ENCODE assay signal across 12 cellular contexts in genomic region chr11:44729065-44729464, GRCh38. TPM values are rescaled to one million over a fixed set of nuclear protein-coding genes. Genes with fewer than 3 reads are reported as not detected.
DNase-seq lines count a peak whose midpoint lies in the region; FAIRE-seq and TF ChIP-seq lines count a peak whose summit lies in the region.
"Had no signal": no experiment of that assay in that cellular context is flagged by ENCODE, and none has a peak within 500 bp of the region (broad histone marks: within the 10 kb centered on the region; RNA-seq: fewer than 3 reads in every experiment).

No MANE protein-coding gene starts in this region.

- peak overlapping the region; percentile 89 for H3K27ac ChIP-seq in rectal smooth muscle tissue (ENCODE audit: low read depth, low read length)
- H3K27ac ChIP-seq in kidney (ENCODE audit: low read depth in 2 of 2, low read length in 2 of 2): no peak overlapping the region

- no peak for TF ChIP-seq CTCF in lower leg skin (IDR thresholded peaks at IDR 0.05)
- TF ChIP-seq CTCF in kidney (IDR thresholded peaks at IDR 0.05; ENCODE audit: borderline replicate concordance, extremely low read depth, insufficient read depth): no peak

- DNase-seq in T-helper 1 cell (no peak), lower leg skin (ENCODE audit: low spot score in 2 of 2) (no peak), DMS53 (lab: John Stamatoyannopoulos, UW) (no peak), kidney (no peak)
- DNase-seq in activated CD4-positive, alpha-beta memory T cell treated with anti-CD3 and anti-CD28 coated beads, Interleukin-2, amount 10 ng/mL, durations not matched to agents 7 days and 5 days: no peak
- DNase-seq: Karpas-422; occipital lobe; stimulated activated naive B cell treated with anti-CD40 and anti-IgM and Interleukin-4, amounts not matched to agents 10 μg/mL and 1 μg/mL and 100 μg/mL, for 72 hours had no signal

- CTCF ChIA-PET in activated CD4-positive, alpha-beta memory T cell treated with anti-CD3 and anti-CD28 coated beads, Interleukin-2, amount 10 ng/mL, durations not matched to agents 7 days and 5 days (lab: Charles Lee): interaction anchor here (1.5 to 1.7 kb wide), 2 partner anchors 46 to 71 kb away, joined by 3 to 7 read pairs; no protein-coding TSS in a partner anchor

- peak overlapping the region; percentile 85 for H3K4me3 Mint-ChIP-seq in T-helper 1 cell treated with Interleukin-12 subunit alpha and Interleukin-12 subunit beta and Interleukin-4 antibody, amounts not matched to agents 30 μg/mL and 1 μg/mL, for 36 hours
- peak overlapping the region; percentile 78 for H3K4me3 Mint-ChIP-seq in activated CD4-positive, alpha-beta memory T cell treated with anti-CD3 and anti-CD28 coated beads, Interleukin-2, amount 10 ng/mL, durations not matched to agents 7 days and 5 days

- POLR2A ChIA-PET in activated CD4-positive, alpha-beta memory T cell treated with anti-CD3 and anti-CD28 coated beads, Interleukin-2, amount 10 ng/mL, durations not matched to agents 7 days and 5 days (lab: Charles Lee): interaction anchor here (1.8 kb wide), 1 partner anchor 48 kb away, joined by 8 read pairs; no protein-coding TSS in a partner anchor

- H3K36me3 ChIP-seq in iPS-15b (ENCODE audit: control insufficient read depth, insufficient read depth, low read length) (no peaks in the 10 kb centered on the region), rectal smooth muscle tissue (ENCODE audit: control insufficient read depth, insufficient read depth, low read length) (no peaks in the 10 kb centered on the region), kidney (ENCODE audit: control insufficient read depth in 1 of 2, insufficient read depth in 2 of 2, low read length in 2 of 2) (no peaks in the 10 kb centered on the region)

- peaks cover 3% of the 10 kb centered on the region for H3K36me3 Mint-ChIP-seq in T-helper 1 cell treated with Interleukin-12 subunit alpha and Interleukin-12 subunit beta and Interleukin-4 antibody, amounts not matched to agents 30 μg/mL and 1 μg/mL, for 36 hours (ENCODE audit: low read depth)
- peaks cover 5% of the 10 kb centered on the region for H3K36me3 Mint-ChIP-seq in activated CD4-positive, alpha-beta memory T cell treated with anti-CD3 and anti-CD28 coated beads, Interleukin-2, amount 10 ng/mL, durations not matched to agents 7 days and 5 days (ENCODE audit: low read depth)
- H3K36me3 Mint-ChIP-seq: stimulated activated naive B cell treated with anti-CD40 and anti-IgM and Interleukin-4, amounts not matched to agents 10 μg/mL and 1 μg/mL and 100 μg/mL, for 72 hours had no signal

- H3K4me3 ChIP-seq in iPS-15b (ENCODE audit: low read depth, low read length) (peak overlapping the region; percentile 27), rectal smooth muscle tissue (ENCODE audit: low read length) (peak overlapping the region; percentile 71), lower leg skin (ENCODE audit: low read depth, poor library complexity, severe bottlenecking) (no peak overlapping the region), kidney (ENCODE audit: low read length in 2 of 2) (peak overlapping the region in 1 of 2 donors; percentile 61)

- H3K4me1 ChIP-seq in iPS-15b (ENCODE audit: control insufficient read depth, insufficient read depth, low read length) (peaks cover 28% of the 10 kb centered on the region), rectal smooth muscle tissue (ENCODE audit: control insufficient read depth, insufficient read depth, low read length) (peaks cover 41% of the 10 kb centered on the region), kidney (ENCODE audit: control insufficient read depth in 1 of 2, insufficient read depth in 1 of 2, low read depth in 1 of 2, low read length in 2 of 2) (peaks cover 8 to 12% of the 10 kb centered on the region in 2 donors)

- intact Hi-C loops in lower leg skin (cut with DNase I; ENCODE audit: low total_unique reads) (loop anchor here (10.0 kb wide), 1 partner anchor 166 kb away; no protein-coding TSS in a partner anchor), kidney (cut with DNase I) (no loop called here)

- WGBS in lower leg skin, 2 donors: 59 to 63% methylated on average over 2 of the region's 2 CpGs

- peaks cover 61% of the 10 kb centered on the region for H3K27me3 ChIP-seq in iPS-15b (ENCODE audit: control insufficient read depth, insufficient read depth, low read length)
- peaks cover 7% of the 10 kb centered on the region for H3K27me3 ChIP-seq in rectal smooth muscle tissue (ENCODE audit: control insufficient read depth, insufficient read depth, low read length)

- no peaks in the 10 kb centered on the region for H3K9me3 ChIP-seq in iPS-15b (ENCODE audit: control insufficient read depth, insufficient read depth, low read length)
- no peaks in the 10 kb centered on the region for H3K9me3 ChIP-seq in kidney (ENCODE audit: control insufficient read depth in 1 of 2, low read length in 2 of 2)

- H3K9me3 Mint-ChIP-seq in T-helper 1 cell treated with Interleukin-12 subunit alpha and Interleukin-12 subunit beta and Interleukin-4 antibody, amounts not matched to agents 30 μg/mL and 1 μg/mL, for 36 hours: no peaks in the 10 kb centered on the region
- no peaks in the 10 kb centered on the region for H3K9me3 Mint-ChIP-seq in activated CD4-positive, alpha-beta memory T cell treated with anti-CD3 and anti-CD28 coated beads, Interleukin-2, amount 10 ng/mL, durations not matched to agents 7 days and 5 days
- H3K9me3 Mint-ChIP-seq: stimulated activated naive B cell treated with anti-CD40 and anti-IgM and Interleukin-4, amounts not matched to agents 10 μg/mL and 1 μg/mL and 100 μg/mL, for 72 hours had no signal

- no peak overlapping the region for H3K27ac Mint-ChIP-seq in T-helper 1 cell treated with Interleukin-12 subunit alpha and Interleukin-12 subunit beta and Interleukin-4 antibody, amounts not matched to agents 30 μg/mL and 1 μg/mL, for 36 hours
- H3K27ac Mint-ChIP-seq in activated CD4-positive, alpha-beta memory T cell treated with anti-CD3 and anti-CD28 coated beads, Interleukin-2, amount 10 ng/mL, durations not matched to agents 7 days and 5 days: no peak overlapping the region

- H3K9ac ChIP-seq in iPS-15b (ENCODE audit: low read depth, low read length) (no peak overlapping the region), rectal smooth muscle tissue (ENCODE audit: low read length) (no peak overlapping the region), kidney (ENCODE audit: low read length in 2 of 2) (no peak overlapping the region)

- TF ChIP-seq POLR2A in lower leg skin (IDR thresholded peaks at IDR 0.05): no peak

- no peak for FAIRE-seq in kidney (lab: Jason Lieb, UNC)

- H3K27me3 Mint-ChIP-seq in T-helper 1 cell treated with Interleukin-12 subunit alpha and Interleukin-12 subunit beta and Interleukin-4 antibody, amounts not matched to agents 30 μg/mL and 1 μg/mL, for 36 hours (ENCODE audit: low read depth): peaks cover 25% of the 10 kb centered on the region
- H3K27me3 Mint-ChIP-seq in activated CD4-positive, alpha-beta memory T cell treated with anti-CD3 and anti-CD28 coated beads, Interleukin-2, amount 10 ng/mL, durations not matched to agents 7 days and 5 days: peaks cover 21% of the 10 kb centered on the region

- H3K4me1 Mint-ChIP-seq in T-helper 1 cell treated with Interleukin-12 subunit alpha and Interleukin-12 subunit beta and Interleukin-4 antibody, amounts not matched to agents 30 μg/mL and 1 μg/mL, for 36 hours (ENCODE audit: low read depth): peaks cover 35% of the 10 kb centered on the region
- peaks cover 52% of the 10 kb centered on the region for H3K4me1 Mint-ChIP-seq in activated CD4-positive, alpha-beta memory T cell treated with anti-CD3 and anti-CD28 coated beads, Interleukin-2, amount 10 ng/mL, durations not matched to agents 7 days and 5 days

RNA-seq across cellular contexts. Expression of gene TSPAN18, which starts 2.3 kb away (rescaled TPM):
- total RNA-seq in activated CD4-positive, alpha-beta memory T cell treated with anti-CD3 and anti-CD28 coated beads, Interleukin-2, amount 10 ng/mL, durations not matched to agents 7 days and 5 days: 10 to 100 TPM; 38.7 to 42.3 TPM
- total RNA-seq in lower leg skin (1 to 10 TPM in 2 of 4 donors, under 1 TPM in 2; 0.95 to 4.5 (median 2.3) TPM), kidney (38.1 TPM)
- 13.8 TPM for polyA plus RNA-seq in kidney (ENCODE audit: insufficient read depth, low read depth, low replicate concordance)
- total RNA-seq: A172 had no signal
